1 cellular context compared by ENCODE assay signal in the genomic region with DNA sequence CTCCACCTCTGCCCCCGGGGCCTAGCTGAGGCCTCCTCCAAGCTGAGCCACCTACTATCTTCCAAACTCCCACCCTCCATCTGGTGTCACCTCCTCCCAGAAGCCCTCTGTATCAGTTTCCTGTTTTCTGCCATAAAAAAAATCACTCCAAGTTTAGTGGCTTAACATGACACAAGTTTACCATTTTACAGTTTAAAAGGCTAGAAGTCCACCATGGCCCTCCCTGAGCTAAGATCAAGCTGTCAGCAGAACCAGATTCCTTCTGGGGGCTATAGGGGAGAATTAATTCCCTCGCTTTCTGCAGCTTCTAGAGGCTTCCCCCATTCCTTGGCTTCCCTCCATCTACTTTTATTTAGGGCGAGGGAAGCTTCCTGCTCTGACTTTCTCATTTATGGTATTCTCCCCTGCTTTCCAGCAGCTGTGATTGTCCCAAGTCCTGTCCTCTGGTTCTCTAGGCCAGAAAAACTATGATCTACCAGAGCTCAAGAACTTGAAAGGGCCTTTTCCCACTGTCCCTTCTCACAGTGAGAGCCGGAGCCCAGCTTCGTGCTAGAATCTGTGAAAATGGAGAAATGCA.
TF ChIP-seq lines count a peak whose summit lies in the region.

No MANE protein-coding gene starts in this region.

TF ChIP-seq in HCT116, 20 proteins besides CTCF, POLR2A, EP300 and RAD21 (continued from another document):
- TF ChIP-seq ZFX (IDR thresholded peaks at IDR 0.05): 0 out of 2 replicates have a peak, but pooled peaks have one; percentile 22
- no peak for TF ChIP-seq SRF (IDR thresholded peaks at IDR 0.05; ENCODE audit: low read depth)
- TF ChIP-seq CBX3 (IDR thresholded peaks at IDR 0.05; ENCODE audit: low read depth): no peak
- TF ChIP-seq EGR1 (IDR thresholded peaks at IDR 0.05; ENCODE audit: low read depth): no peak
- TF ChIP-seq CEBPB (IDR thresholded peaks at IDR 0.05; ENCODE audit: low read depth): no peak
- TF ChIP-seq, protein P1, sequence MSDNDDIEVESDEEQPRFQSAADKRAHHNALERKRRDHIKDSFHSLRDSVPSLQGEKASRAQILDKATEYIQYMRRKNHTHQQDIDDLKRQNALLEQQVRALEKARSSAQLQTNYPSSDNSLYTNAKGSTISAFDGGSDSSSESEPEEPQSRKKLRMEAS (IDR thresholded peaks at IDR 0.05): no peak
